Comparison of ENCODE assay signal across 13 cellular contexts in the genomic region with DNA sequence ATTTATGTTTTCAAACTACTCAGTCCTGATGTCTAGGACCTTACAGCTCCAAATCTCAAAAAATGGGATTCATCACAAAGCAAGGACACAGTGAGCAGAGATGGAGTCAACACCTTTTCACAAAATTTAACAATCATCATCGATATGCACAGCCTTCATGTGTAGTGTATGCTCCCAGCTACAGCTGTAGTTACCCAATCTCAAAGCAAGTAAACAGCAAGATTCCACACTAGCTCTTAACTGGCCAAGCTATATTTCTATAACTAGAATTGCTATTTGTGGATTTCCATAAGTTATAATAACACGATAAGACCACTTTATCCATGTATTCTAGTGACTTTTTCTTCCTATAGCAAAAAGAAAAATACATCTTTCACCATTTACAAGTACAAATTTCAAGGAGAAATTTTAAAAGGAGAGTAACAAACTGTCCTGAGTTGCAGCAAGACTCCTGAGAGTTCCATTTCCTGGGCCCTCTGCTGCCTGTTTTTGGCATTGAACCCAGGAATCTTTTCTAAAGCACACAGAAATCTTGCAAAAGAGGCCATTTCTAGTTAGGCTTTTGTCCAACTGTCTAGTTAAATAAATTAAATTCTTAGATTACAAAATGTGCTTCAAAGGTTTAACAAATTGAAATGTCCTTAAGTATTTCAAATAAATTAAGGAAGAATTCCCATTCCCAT.
DNase-seq lines count a peak whose midpoint lies in the region; ATAC-seq and TF ChIP-seq lines count a peak whose summit lies in the region.
"Had no signal": no experiment of that assay in that cellular context is flagged by ENCODE, and none has a peak within 500 bp of the region (broad histone marks: within the 10 kb centered on the region; RNA-seq: fewer than 3 reads in every experiment).

No MANE protein-coding gene starts in this region.

- no peaks in the 10 kb centered on the region for H4K20me1 ChIP-seq in PC-3 (ENCODE audit: low read length)

- POLR2A ChIA-PET in PC-3 (lab: Charles Lee; ENCODE audit: unreplicated experiment), result no interaction called here

- H3K4me2 ChIP-seq in PC-3 (ENCODE audit: low read length), result no peak overlapping the region

- DNase-seq in SIG-M5 treated with dmso at 0.1 percent for 504 hours (lab: John Stamatoyannopoulos, UW; ENCODE audit: unreplicated experiment), result peak; percentile 2
- DNase-seq in SIG-M5 (lab: John Stamatoyannopoulos, UW), result no peak
- peak; percentile 19 for DNase-seq in PC-3
- peak; percentile 33 for DNase-seq in fibroblast of mammary gland (ENCODE audit: low read depth)
- peak; percentile 46 for DNase-seq in superior temporal gyrus (ENCODE audit: extremely low spot score)
- no peak for DNase-seq in activated T-cell treated with anti-CD3 and anti-CD28 coated beads, Interleukin-2, amount 50 U/mL, for 48 hours
- DNase-seq: activated T-cell treated with anti-CD3 and anti-CD28 coated beads, Interleukin-2, amount 50 U/mL, for 72 hours; effector CD8-positive, alpha-beta T cell; NCI-H226; right cardiac atrium; T-helper 2 cell had no signal

- no TSS peak for BruUV-seq in PC-3 (replicated peaks; lab: Mats Ljungman, UMichigan)

- intact Hi-C loops in PC-3 (cut with micrococcal nuclease), result loop anchor here (1.0 to 5.0 kb wide), 4 partner anchors 155 to 796 kb away; no protein-coding TSS in a partner anchor

- no peaks in the 10 kb centered on the region for H3K4me1 ChIP-seq in PC-3 (ENCODE audit: insufficient read depth, low read length)

- TF ChIP-seq CTCF in PC-3 (conservative IDR thresholded peaks at IDR 0.05; ENCODE audit: low read depth, low read length), result peak; percentile 43; the same call in 1 of the 2 replicates
- TF ChIP-seq CTCF in fibroblast of mammary gland (conservative IDR thresholded peaks at IDR 0.05; ENCODE audit: control insufficient read depth, insufficient read depth, low read depth, low read length), result peak; percentile 41

- H3F3A ChIP-seq in PC-3 (ENCODE audit: low read length, unreplicated experiment), result no peaks in the 10 kb centered on the region

- no peaks in the 10 kb centered on the region for H3K79me2 ChIP-seq in PC-3 (ENCODE audit: low read length)

- no peaks in the 10 kb centered on the region for H3K9me3 ChIP-seq in PC-3 (ENCODE audit: low read length)

- H3K4me3 ChIP-seq in PC-3 (ENCODE audit: low read length) (no peak overlapping the region), fibroblast of mammary gland (ENCODE audit: control insufficient read depth, low read depth, low read length) (no peak overlapping the region)

- H3K36me3 ChIP-seq in PC-3 (ENCODE audit: low read depth, low read length), result no peaks in the 10 kb centered on the region

- H3K27ac ChIP-seq in PC-3 (ENCODE audit: low read length), result no peak overlapping the region

- H3K9ac ChIP-seq in PC-3 (ENCODE audit: low read length), result no peak overlapping the region

- no peaks in the 10 kb centered on the region for H3K9me2 ChIP-seq in PC-3 (replicated peaks; ENCODE audit: low read length)

- CTCF ChIA-PET in PC-3 (lab: Charles Lee), result interaction anchor here (0.8 to 1.0 kb wide), 2 partner anchors 155 to 615 kb away, joined by 4 to 6 read pairs; no protein-coding TSS in a partner anchor

- peaks cover 41% of the 10 kb centered on the region for H3K27me3 ChIP-seq in PC-3 (ENCODE audit: low read length)

- no peak overlapping the region for H2AFZ ChIP-seq in PC-3 (ENCODE audit: low read length)

- ATAC-seq in PC-3 (no peak), GM19455 (IDR thresholded peaks at IDR 0.05; ENCODE audit: unreplicated experiment) (no peak), GM18907 (IDR thresholded peaks at IDR 0.05; ENCODE audit: unreplicated experiment) (no peak)
- ATAC-seq: activated T-cell treated with anti-CD3 and anti-CD28 coated beads, Interleukin-2, amount 50 U/mL, for 72 hours had no signal

Comparison
In these comparisons a context has a peak if more than half of its experiments do, and no peak if none do; other contexts are left out.
1. DNase-seq: peak in SIG-M5 treated with dmso at 0.1 percent for 504 hours (single experiment), PC-3 (single experiment), fibroblast of mammary gland (single experiment) and superior temporal gyrus (single experiment); none in SIG-M5 (single experiment) and activated T-cell treated with anti-CD3 and anti-CD28 coated beads, Interleukin-2, amount 50 U/mL, for 48 hours (0 of 2).